ENCODE assay signal across 16 cellular contexts in the genomic region with DNA sequence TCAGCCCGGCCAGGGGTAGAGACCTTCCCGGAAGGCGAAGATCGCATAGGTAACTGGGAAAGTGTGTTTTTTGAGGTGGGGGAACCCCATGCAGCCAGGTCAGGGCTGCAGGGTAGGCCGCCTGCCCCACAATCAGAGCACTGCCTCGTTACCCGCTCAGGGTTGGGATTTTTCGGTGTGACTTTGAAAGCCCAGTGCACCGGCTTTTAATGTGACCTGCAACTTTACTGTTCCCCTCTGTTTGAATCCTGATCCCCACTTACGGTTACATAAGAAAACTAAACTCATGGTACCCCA.
A peak's percentile ranks its signal among the peaks of the same experiment; 100 is the strongest.
DNase-seq lines count a peak whose midpoint lies in the region; ATAC-seq, FAIRE-seq and TF ChIP-seq lines count a peak whose summit lies in the region.
"Had no signal": no experiment of that assay in that cellular context is flagged by ENCODE, and none has a peak within 500 bp of the region (broad histone marks: within the 10 kb centered on the region; RNA-seq: fewer than 3 reads in every experiment).

No MANE protein-coding gene starts in this region.

- H3K27me3 Mint-ChIP-seq in stimulated activated memory B cell treated with anti-CD40 and anti-IgM and Interleukin-4, amounts not matched to agents 10 μg/mL and 1 μg/mL and 100 μg/mL, for 72 hours = no peaks in the 10 kb centered on the region

- H3K4me1 Mint-ChIP-seq in stimulated activated memory B cell treated with anti-CD40 and anti-IgM and Interleukin-4, amounts not matched to agents 10 μg/mL and 1 μg/mL and 100 μg/mL, for 72 hours = no peaks in the 10 kb centered on the region
- H3K4me1 Mint-ChIP-seq: B cell; CD4-positive, CD25-positive, alpha-beta regulatory T cell had no signal

- H3K23ac ChIP-seq in H1 (ENCODE audit: insufficient read length) = no peak overlapping the region

- no peaks in the 10 kb centered on the region for H3K27me3 ChIP-seq in HUES6 (ENCODE audit: control insufficient read depth, insufficient read depth, low read length)
- H3K27me3 ChIP-seq in H1 (replicated peaks in 1 of 4; ENCODE audit: control insufficient read depth in 3 of 4, extremely low read depth in 1 of 4, insufficient read depth in 3 of 4, low read length in 3 of 4) = no peaks in the 10 kb centered on the region
- H3K27me3 ChIP-seq: BLaER1 had no signal

- no peak for DNase-seq in H1 (ENCODE audit: low read depth in 1 of 2, low spot score in 2 of 2)
- DNase-seq: Caco-2; CD4-positive, CD25-positive, alpha-beta regulatory T cell; CD8-positive, alpha-beta T cell; DND-41 had no signal

- no peak overlapping the region for H2BK15ac ChIP-seq in H1 (ENCODE audit: low read length)

- H3K4me2 ChIP-seq in H1 (ENCODE audit: insufficient read depth in 1 of 2, low read depth in 2 of 2, low read length in 2 of 2) = no peak overlapping the region
- H3K4me2 ChIP-seq: BLaER1 had no signal

- no peak overlapping the region for H2BK12ac ChIP-seq in H1 (ENCODE audit: low read depth, low read length)

- TF ChIP-seq POLR2A in H1 (IDR thresholded peaks at IDR 0.05; ENCODE audit: control extremely low read depth in 1 of 2, low read depth in 2 of 2, low read length in 2 of 2) = no peak

- no peak overlapping the region for H3K18ac ChIP-seq in H1 (ENCODE audit: extremely low read depth, low read length)

- H3K56ac ChIP-seq in H1 (replicated peaks; ENCODE audit: insufficient read length, low read depth, low read length) = no peak overlapping the region

- no peak overlapping the region for H4K5ac ChIP-seq in H1 (ENCODE audit: insufficient read length, low read depth, low read length)

- peak overlapping the region; percentile 30 for H4K91ac ChIP-seq in H1 (replicated peaks; ENCODE audit: insufficient read length, low read length)

- no peaks in the 10 kb centered on the region for H4K20me1 ChIP-seq in H1 (replicated peaks in 1 of 2; ENCODE audit: control insufficient read depth in 1 of 2, insufficient read depth in 2 of 2, low read length in 2 of 2)
- H4K20me1 ChIP-seq: BLaER1 had no signal

- no peak for TF ChIP-seq CTCF in H1 (IDR thresholded peaks at IDR 0.05; ENCODE audit: control extremely low read depth in 1 of 3, insufficient read depth in 1 of 3, low read depth in 1 of 3, low read length in 3 of 3)

- peak overlapping the region; percentile 62 for H4K8ac ChIP-seq in H1 (ENCODE audit: extremely low read depth, insufficient read depth, low read length)

- no peak overlapping the region for H3K27ac ChIP-seq in HUES6 (ENCODE audit: low read depth, low read length)
- H3K27ac ChIP-seq in H1 (ENCODE audit: low read depth, low read length) = no peak overlapping the region
- H3K27ac ChIP-seq: BLaER1, C4-2B had no signal

- no peaks in the 10 kb centered on the region for H3K79me1 ChIP-seq in H1 (ENCODE audit: low read depth, low read length)

- no peak for FAIRE-seq in H1 (lab: Jason Lieb, UNC)
- FAIRE-seq: G401.6 had no signal

- peak; percentile 20 for ATAC-seq in stimulated activated memory B cell treated with anti-CD40 and anti-IgM and Interleukin-4, amounts not matched to agents 10 μg/mL and 1 μg/mL and 100 μg/mL, for 72 hours
- no peak for ATAC-seq in GM21723 (IDR thresholded peaks at IDR 0.05; ENCODE audit: unreplicated experiment)
- ATAC-seq in HG03469 (IDR thresholded peaks at IDR 0.05; ENCODE audit: unreplicated experiment) = no peak
- ATAC-seq in GM21576 (IDR thresholded peaks at IDR 0.05; ENCODE audit: unreplicated experiment) = no peak
- ATAC-seq: CD8-positive, alpha-beta T cell; HCT116 had no signal

- TF ChIP-seq RAD21 in H1 (IDR thresholded peaks at IDR 0.05 in 1 of 2, conservative IDR thresholded peaks at IDR 0.05 in 1 of 2; ENCODE audit: low read depth in 2 of 2, low read length in 2 of 2) = no peak

- no peak overlapping the region for H2BK5ac ChIP-seq in H1 (ENCODE audit: low read depth, low read length)

- no peak overlapping the region for H2AK5ac ChIP-seq in H1 (ENCODE audit: low read depth, low read length)

- H3K4me3 ChIP-seq in HUES6 (ENCODE audit: low read depth, low read length) = no peak overlapping the region
- H3K4me3 ChIP-seq in H1 (ENCODE audit: extremely low read depth in 1 of 4, insufficient read depth in 2 of 4, low read depth in 3 of 4, low read length in 4 of 4) = no peak overlapping the region
- H3K4me3 ChIP-seq: BLaER1 had no signal

- no peaks in the 10 kb centered on the region for H3K36me3 Mint-ChIP-seq in stimulated activated memory B cell treated with anti-CD40 and anti-IgM and Interleukin-4, amounts not matched to agents 10 μg/mL and 1 μg/mL and 100 μg/mL, for 72 hours
- H3K36me3 Mint-ChIP-seq: CD4-positive, CD25-positive, alpha-beta regulatory T cell; CD8-positive, alpha-beta T cell had no signal

- peak overlapping the region; percentile 82; the same call in 1 of the 2 replicates for H2AFZ ChIP-seq in H1 (ENCODE audit: low read length)

- CTCF ChIA-PET in H1 (lab: Charles Lee; ENCODE audit: partially characterized antibody) = interaction anchor here (0.6 to 2.0 kb wide), 3 partner anchors 47 to 1779 kb away, joined by 3 to 6 read pairs (median 3); no protein-coding TSS in a partner anchor

- POLR2A ChIA-PET in H1 (lab: Charles Lee; ENCODE audit: partially characterized antibody) = no interaction called here

- H3K23me2 ChIP-seq in H1 (ENCODE audit: low read depth, low read length) = no peaks in the 10 kb centered on the region

- no peak for TF ChIP-seq EP300 in H1 (IDR thresholded peaks at IDR 0.05; ENCODE audit: borderline replicate concordance in 1 of 2, low read depth in 2 of 2, low read length in 2 of 2)

- no peak overlapping the region for H2BK120ac ChIP-seq in H1 (replicated peaks; ENCODE audit: low read depth, low read length)

- no peaks in the 10 kb centered on the region for H3K9me3 Mint-ChIP-seq in stimulated activated memory B cell treated with anti-CD40 and anti-IgM and Interleukin-4, amounts not matched to agents 10 μg/mL and 1 μg/mL and 100 μg/mL, for 72 hours
- H3K9me3 Mint-ChIP-seq: CD8-positive, alpha-beta T cell; H9 had no signal

- no peak overlapping the region for H2BK20ac ChIP-seq in H1 (ENCODE audit: low read length)

- H3K14ac ChIP-seq in H1 (ENCODE audit: insufficient read length) = no peak overlapping the region

- H3K4me1 ChIP-seq in HUES6 (ENCODE audit: control insufficient read depth, insufficient read depth, low read length) (peaks cover 10% of the 10 kb centered on the region; the same call in 1 of the 2 replicates), H1 (replicated peaks in 1 of 4; ENCODE audit: control insufficient read depth in 3 of 4, insufficient read depth in 4 of 4, low read length in 3 of 4) (peaks cover 0 to 7% (median 0%) of the 10 kb centered on the region in 4 experiments; a peak in 2 of 7 replicates)
- H3K4me1 ChIP-seq: BLaER1, Caco-2 had no signal

- 90% methylated on average over 10 of the region's 10 CpGs; no CpG with 5 or more reads in 1 of the 2 experiments for WGBS in H1 (ENCODE audit: extremely low coverage in 1 of 2, insufficient coverage in 1 of 2, insufficient read length in 1 of 2, insufficient replicate concordance in 2 of 2, low coverage in 1 of 2, low lambda C conversion rate in 2 of 2, missing lambda C conversion rate in 1 of 2), 2 experiments

- no peak overlapping the region for H3K4ac ChIP-seq in H1 (replicated peaks; ENCODE audit: insufficient read length, low read depth, low read length)

- H3K27ac Mint-ChIP-seq in stimulated activated memory B cell treated with anti-CD40 and anti-IgM and Interleukin-4, amounts not matched to agents 10 μg/mL and 1 μg/mL and 100 μg/mL, for 72 hours = no peak overlapping the region
- H3K27ac Mint-ChIP-seq: B cell; CD4-positive, CD25-positive, alpha-beta regulatory T cell; CD8-positive, alpha-beta T cell had no signal

- H3K9ac ChIP-seq in HUES6 (ENCODE audit: low read length) (peak overlapping the region; percentile 19), H1 (replicated peaks in 1 of 4; ENCODE audit: extremely low read depth in 1 of 4, low read depth in 3 of 4, low read length in 3 of 4) (no peak overlapping the region)
- H3K9ac ChIP-seq: BLaER1 had no signal

- no peak overlapping the region for H3K4me3 Mint-ChIP-seq in stimulated activated memory B cell treated with anti-CD40 and anti-IgM and Interleukin-4, amounts not matched to agents 10 μg/mL and 1 μg/mL and 100 μg/mL, for 72 hours
- H3K4me3 Mint-ChIP-seq: B cell; CD4-positive, CD25-positive, alpha-beta regulatory T cell; CD8-positive, alpha-beta T cell; H9 had no signal

- H3K9me3 ChIP-seq in HUES6 (ENCODE audit: control insufficient read depth, insufficient read depth, low read depth, low read length) (no peaks in the 10 kb centered on the region), H1 (ENCODE audit: insufficient read depth in 2 of 2, low read depth in 1 of 2, low read length in 1 of 2) (no peaks in the 10 kb centered on the region)
- H3K9me3 ChIP-seq: BLaER1 had no signal

- no peaks in the 10 kb centered on the region for H3K36me3 ChIP-seq in HUES6 (ENCODE audit: control insufficient read depth, insufficient read depth, low read length)
- no peaks in the 10 kb centered on the region for H3K36me3 ChIP-seq in H1 (ENCODE audit: control insufficient read depth in 2 of 4, insufficient read depth in 4 of 4, low read length in 3 of 4)
- H3K36me3 ChIP-seq: BLaER1 had no signal

- no peaks in the 10 kb centered on the region for H3K79me2 ChIP-seq in H1 (ENCODE audit: control insufficient read depth in 1 of 2, insufficient read depth in 2 of 2, low read length in 2 of 2)

TF ChIP-seq in H1, 55 proteins besides CTCF, POLR2A, EP300 and RAD21 (continues in another document):
- TF ChIP-seq, protein P1, sequence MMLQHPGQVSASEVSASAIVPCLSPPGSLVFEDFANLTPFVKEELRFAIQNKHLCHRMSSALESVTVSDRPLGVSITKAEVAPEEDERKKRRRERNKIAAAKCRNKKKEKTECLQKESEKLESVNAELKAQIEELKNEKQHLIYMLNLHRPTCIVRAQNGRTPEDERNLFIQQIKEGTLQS (IDR thresholded peaks at IDR 0.05; ENCODE audit: insufficient read depth, low read depth, low read length) = no peak
- TF ChIP-seq SIRT6 (IDR thresholded peaks at IDR 0.05; ENCODE audit: low read length) = no peak
- TF ChIP-seq EGR1 (IDR thresholded peaks at IDR 0.05; ENCODE audit: borderline replicate concordance, low read depth, low read length) = no peak
- no peak for TF ChIP-seq TCF12 (IDR thresholded peaks at IDR 0.05; ENCODE audit: low read depth, low read length)
- TF ChIP-seq RFX5 (IDR thresholded peaks at IDR 0.05; ENCODE audit: borderline replicate concordance, low read depth, low read length) = no peak
- no peak for TF ChIP-seq SRF (IDR thresholded peaks at IDR 0.05; ENCODE audit: low read depth, low read length)
- TF ChIP-seq KDM5A (IDR thresholded peaks at IDR 0.05; ENCODE audit: low read length) = no peak
- TF ChIP-seq, protein P2, sequence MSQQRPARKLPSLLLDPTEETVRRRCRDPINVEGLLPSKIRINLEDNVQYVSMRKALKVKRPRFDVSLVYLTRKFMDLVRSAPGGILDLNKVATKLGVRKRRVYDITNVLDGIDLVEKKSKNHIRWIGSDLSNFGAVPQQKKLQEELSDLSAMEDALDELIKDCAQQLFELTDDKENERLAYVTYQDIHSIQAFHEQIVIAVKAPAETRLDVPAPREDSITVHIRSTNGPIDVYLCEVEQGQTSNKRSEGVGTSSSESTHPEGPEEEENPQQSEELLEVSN (IDR thresholded peaks at IDR 0.05) = no peak
- no peak for TF ChIP-seq CEBPB (IDR thresholded peaks at IDR 0.05; ENCODE audit: low read depth, low read length)
